Comparison of ENCODE assay signal across 15 cellular contexts in genomic region chr1:159429074-159429861, GRCh38. TPM values are rescaled to one million over a fixed set of nuclear protein-coding genes. Genes with fewer than 3 reads are reported as not detected.
A peak's percentile ranks its signal among the peaks of the same experiment; 100 is the strongest.
DNase-seq lines count a peak whose midpoint lies in the region; ATAC-seq and FAIRE-seq lines count a peak whose summit lies in the region.
"Had no signal": no experiment of that assay in that cellular context is flagged by ENCODE, and none has a peak within 500 bp of the region (broad histone marks: within the 10 kb centered on the region; RNA-seq: fewer than 3 reads in every experiment).

No MANE protein-coding gene starts in this region.

- H3K9me3 Mint-ChIP-seq in dendritic cell treated with granulocyte-macrophage colony-stimulating factor and Interleukin-4, amounts not matched to agents 40 ng/mL and 50 ng/mL, for 4 days, result peaks cover 13% of the 10 kb centered on the region
- no peaks in the 10 kb centered on the region for H3K9me3 Mint-ChIP-seq in stimulated activated naive CD8-positive, alpha-beta T cell treated with anti-CD3 and anti-CD28 coated beads, Interleukin-15, amount 100 ng/mL, for 72 hours
- H3K9me3 Mint-ChIP-seq: activated naive CD8-positive, alpha-beta T cell treated with anti-CD3 and anti-CD28 coated beads for 36 hours; CD8-positive, alpha-beta T cell had no signal

- no peaks in the 10 kb centered on the region for H3K36me3 Mint-ChIP-seq in dendritic cell treated with granulocyte-macrophage colony-stimulating factor and Interleukin-4, amounts not matched to agents 40 ng/mL and 50 ng/mL, for 4 days (ENCODE audit: low read depth)
- H3K36me3 Mint-ChIP-seq: activated naive CD8-positive, alpha-beta T cell treated with anti-CD3 and anti-CD28 coated beads for 36 hours; CD8-positive, alpha-beta T cell; naive thymus-derived CD4-positive, alpha-beta T cell had no signal

- H3K27me3 Mint-ChIP-seq in dendritic cell treated with granulocyte-macrophage colony-stimulating factor and Interleukin-4, amounts not matched to agents 40 ng/mL and 50 ng/mL, for 4 days, result no peaks in the 10 kb centered on the region
- peaks cover 6% of the 10 kb centered on the region for H3K27me3 Mint-ChIP-seq in stimulated activated naive CD8-positive, alpha-beta T cell treated with anti-CD3 and anti-CD28 coated beads, Interleukin-15, amount 100 ng/mL, for 72 hours

- peak; percentile 90 for DNase-seq in EH (ENCODE audit: low read depth)
- peak; percentile 93 for DNase-seq in RCC 7860 (ENCODE audit: low spot score)
- peak; percentile 97 for DNase-seq in renal cortical epithelial cell (ENCODE audit: low read depth)
- DNase-seq in stimulated activated CD4-positive, alpha-beta T cell treated with anti-CD3 and anti-CD28 coated beads, Interleukin-15, amount 100 ng/mL, for 24 hours, result no peak
- no peak for DNase-seq in NCI-H1694 treated with DMSO at 0.1 percent for 48 hours (lab: John Stamatoyannopoulos, UW)
- DNase-seq in stimulated activated naive CD8-positive, alpha-beta T cell treated with anti-CD3 and anti-CD28 coated beads, Interleukin-15, amount 100 ng/mL, for 72 hours, result no peak
- no peak for DNase-seq in NCI-H2107 treated with DMSO at 0.1 percent for 48 hours (lab: John Stamatoyannopoulos, UW; ENCODE audit: unreplicated experiment)
- DNase-seq: activated naive CD8-positive, alpha-beta T cell treated with anti-CD3 and anti-CD28 coated beads for 36 hours; CD8-positive, alpha-beta T cell; foreskin melanocyte; naive thymus-derived CD4-positive, alpha-beta T cell; retina had no signal

- ATAC-seq in stimulated activated naive CD8-positive, alpha-beta T cell treated with anti-CD3 and anti-CD28 coated beads, Interleukin-15, amount 100 ng/mL, for 72 hours, result no peak
- ATAC-seq: CD8-positive, alpha-beta T cell; naive thymus-derived CD4-positive, alpha-beta T cell had no signal

- peak overlapping the region; percentile 69 for H3K27ac Mint-ChIP-seq in dendritic cell treated with granulocyte-macrophage colony-stimulating factor and Interleukin-4, amounts not matched to agents 40 ng/mL and 50 ng/mL, for 4 days
- H3K27ac Mint-ChIP-seq in stimulated activated naive CD8-positive, alpha-beta T cell treated with anti-CD3 and anti-CD28 coated beads, Interleukin-15, amount 100 ng/mL, for 72 hours, result peak overlapping the region in 1 of 2 donors; percentile 69
- H3K27ac Mint-ChIP-seq: activated naive CD8-positive, alpha-beta T cell treated with anti-CD3 and anti-CD28 coated beads for 36 hours; CD8-positive, alpha-beta T cell; naive thymus-derived CD4-positive, alpha-beta T cell had no signal

- FAIRE-seq in RCC 7860 (lab: Jason Lieb, UNC), result peak; percentile 74
- FAIRE-seq: islet of Langerhans had no signal

- peaks cover 48% of the 10 kb centered on the region for H3K4me1 Mint-ChIP-seq in dendritic cell treated with granulocyte-macrophage colony-stimulating factor and Interleukin-4, amounts not matched to agents 40 ng/mL and 50 ng/mL, for 4 days (ENCODE audit: low read depth)
- H3K4me1 Mint-ChIP-seq in stimulated activated naive CD8-positive, alpha-beta T cell treated with anti-CD3 and anti-CD28 coated beads, Interleukin-15, amount 100 ng/mL, for 72 hours, result no peaks in the 10 kb centered on the region
- H3K4me1 Mint-ChIP-seq: activated naive CD8-positive, alpha-beta T cell treated with anti-CD3 and anti-CD28 coated beads for 36 hours; naive thymus-derived CD4-positive, alpha-beta T cell had no signal

- no peak overlapping the region for H3K4me3 Mint-ChIP-seq in dendritic cell treated with granulocyte-macrophage colony-stimulating factor and Interleukin-4, amounts not matched to agents 40 ng/mL and 50 ng/mL, for 4 days
- H3K4me3 Mint-ChIP-seq in stimulated activated naive CD8-positive, alpha-beta T cell treated with anti-CD3 and anti-CD28 coated beads, Interleukin-15, amount 100 ng/mL, for 72 hours, result no peak overlapping the region
- H3K4me3 Mint-ChIP-seq: activated naive CD8-positive, alpha-beta T cell treated with anti-CD3 and anti-CD28 coated beads for 36 hours; CD8-positive, alpha-beta T cell; naive thymus-derived CD4-positive, alpha-beta T cell had no signal

- intact Hi-C loops in dendritic cell treated with granulocyte-macrophage colony-stimulating factor and Interleukin-4, amounts not matched to agents 40 ng/mL and 50 ng/mL, for 4 days (cut with micrococcal nuclease), result no loop called here

RNA-seq across cellular contexts. Expression of gene OR10J4, which starts 2.7 kb away (rescaled TPM):
- total RNA-seq in renal cortical epithelial cell, result not detected in 2 replicates
- total RNA-seq: activated naive CD8-positive, alpha-beta T cell treated with anti-CD3 and anti-CD28 coated beads for 36 hours; CD8-positive, alpha-beta T cell; dermis microvascular lymphatic vessel endothelial cell; naive thymus-derived CD4-positive, alpha-beta T cell had no signal

RNA-seq across cellular contexts. Expression of gene OR10J1, which starts 10.3 kb away (rescaled TPM):
- total RNA-seq in renal cortical epithelial cell, result not detected in 2 replicates
- total RNA-seq: activated naive CD8-positive, alpha-beta T cell treated with anti-CD3 and anti-CD28 coated beads for 36 hours; CD8-positive, alpha-beta T cell; dermis microvascular lymphatic vessel endothelial cell; naive thymus-derived CD4-positive, alpha-beta T cell had no signal

Comparison
In these comparisons a context has a peak if more than half of its experiments do, and no peak if none do; other contexts are left out.
1. DNase-seq: peak in EH (single experiment), RCC 7860 (single experiment) and renal cortical epithelial cell (single experiment); none in stimulated activated CD4-positive, alpha-beta T cell treated with anti-CD3 and anti-CD28 coated beads, Interleukin-15, amount 100 ng/mL, for 24 hours (single experiment), NCI-H1694 treated with DMSO at 0.1 percent for 48 hours (single experiment), stimulated activated naive CD8-positive, alpha-beta T cell treated with anti-CD3 and anti-CD28 coated beads, Interleukin-15, amount 100 ng/mL, for 72 hours (0 of 2) and NCI-H2107 treated with DMSO at 0.1 percent for 48 hours (single experiment).